ENCODE assay signal across 10 cellular contexts in genomic region chr6:85459224-85459901, GRCh38. TPM values are rescaled to one million over a fixed set of nuclear protein-coding genes. Genes with fewer than 3 reads are reported as not detected.
A peak's percentile ranks its signal among the peaks of the same experiment; 100 is the strongest.
DNase-seq lines count a peak whose midpoint lies in the region; ATAC-seq lines count a peak whose summit lies in the region.
"Had no signal": no experiment of that assay in that cellular context is flagged by ENCODE, and none has a peak within 500 bp of the region (broad histone marks: within the 10 kb centered on the region; RNA-seq: fewer than 3 reads in every experiment).

No MANE protein-coding gene starts in this region.

- H3K27me3 Mint-ChIP-seq in T-helper 1 cell treated with Interleukin-12 subunit alpha and Interleukin-12 subunit beta and Interleukin-4 antibody, amounts not matched to agents 30 μg/mL and 1 μg/mL, for 36 hours (ENCODE audit: low read depth) = peaks cover 5% of the 10 kb centered on the region
- H3K27me3 Mint-ChIP-seq in activated T-helper 17 cell treated with anti-CD3 and anti-CD28 coated beads, Interleukin-2, amount 50 U/mL, for 72 hours = peaks cover 19% of the 10 kb centered on the region
- no peaks in the 10 kb centered on the region for H3K27me3 Mint-ChIP-seq in stimulated activated naive CD8-positive, alpha-beta T cell treated with anti-CD3 and anti-CD28 coated beads, Interleukin-15, amount 100 ng/mL, for 72 hours

- peaks cover 77% of the 10 kb centered on the region for H3K4me1 Mint-ChIP-seq in T-helper 1 cell treated with Interleukin-12 subunit alpha and Interleukin-12 subunit beta and Interleukin-4 antibody, amounts not matched to agents 30 μg/mL and 1 μg/mL, for 36 hours (ENCODE audit: low read depth)
- peaks cover 23% of the 10 kb centered on the region for H3K4me1 Mint-ChIP-seq in activated T-helper 17 cell treated with anti-CD3 and anti-CD28 coated beads, Interleukin-2, amount 50 U/mL, for 72 hours
- H3K4me1 Mint-ChIP-seq in stimulated activated naive CD8-positive, alpha-beta T cell treated with anti-CD3 and anti-CD28 coated beads, Interleukin-15, amount 100 ng/mL, for 72 hours = peaks cover 97% of the 10 kb centered on the region

- peak overlapping the region; percentile 75 for H3K27ac Mint-ChIP-seq in T-helper 1 cell treated with Interleukin-12 subunit alpha and Interleukin-12 subunit beta and Interleukin-4 antibody, amounts not matched to agents 30 μg/mL and 1 μg/mL, for 36 hours
- no peak overlapping the region for H3K27ac Mint-ChIP-seq in activated T-helper 17 cell treated with anti-CD3 and anti-CD28 coated beads, Interleukin-2, amount 50 U/mL, for 72 hours
- H3K27ac Mint-ChIP-seq in stimulated activated naive CD8-positive, alpha-beta T cell treated with anti-CD3 and anti-CD28 coated beads, Interleukin-15, amount 100 ng/mL, for 72 hours = peak overlapping the region; percentile 74 to 86
- H3K27ac Mint-ChIP-seq: activated naive CD4-positive, alpha-beta T cell treated with anti-CD3 and anti-CD28 coated beads, Interleukin-2, amount 10 ng/mL, durations not matched to agents 7 days and 5 days had no signal

- DNase-seq in T-helper 1 cell = no peak
- DNase-seq in foreskin melanocyte = peak; percentile 62
- no peak for DNase-seq in stimulated activated naive CD8-positive, alpha-beta T cell treated with anti-CD3 and anti-CD28 coated beads, Interleukin-15, amount 100 ng/mL, for 72 hours
- no peak for DNase-seq in NCI-H1092 treated with DMSO at 0.1 percent for 48 hours (lab: John Stamatoyannopoulos, UW)
- no peak for DNase-seq in HT-29 (ENCODE audit: low spot score)
- DNase-seq: activated naive CD4-positive, alpha-beta T cell treated with anti-CD3 and anti-CD28 coated beads, Interleukin-2, amount 10 ng/mL, durations not matched to agents 7 days and 5 days; upper lobe of left lung had no signal

- peaks cover 8% of the 10 kb centered on the region for H3K36me3 Mint-ChIP-seq in T-helper 1 cell treated with Interleukin-12 subunit alpha and Interleukin-12 subunit beta and Interleukin-4 antibody, amounts not matched to agents 30 μg/mL and 1 μg/mL, for 36 hours (ENCODE audit: low read depth)
- no peaks in the 10 kb centered on the region for H3K36me3 Mint-ChIP-seq in activated T-helper 17 cell treated with anti-CD3 and anti-CD28 coated beads, Interleukin-2, amount 50 U/mL, for 72 hours (ENCODE audit: low read depth)
- H3K36me3 Mint-ChIP-seq: activated naive CD4-positive, alpha-beta T cell treated with anti-CD3 and anti-CD28 coated beads, Interleukin-2, amount 10 ng/mL, durations not matched to agents 7 days and 5 days had no signal

- no peak for ATAC-seq in activated T-helper 17 cell treated with anti-CD3 and anti-CD28 coated beads, Interleukin-2, amount 50 U/mL, for 72 hours (replicated peaks)
- ATAC-seq in stimulated activated naive CD8-positive, alpha-beta T cell treated with anti-CD3 and anti-CD28 coated beads, Interleukin-15, amount 100 ng/mL, for 72 hours = no peak
- no peak for ATAC-seq in HG02870 (IDR thresholded peaks at IDR 0.05; ENCODE audit: unreplicated experiment)

- peak overlapping the region; percentile 5 for H3K4me3 Mint-ChIP-seq in T-helper 1 cell treated with Interleukin-12 subunit alpha and Interleukin-12 subunit beta and Interleukin-4 antibody, amounts not matched to agents 30 μg/mL and 1 μg/mL, for 36 hours
- peak overlapping the region; percentile 26 for H3K4me3 Mint-ChIP-seq in activated T-helper 17 cell treated with anti-CD3 and anti-CD28 coated beads, Interleukin-2, amount 50 U/mL, for 72 hours
- H3K4me3 Mint-ChIP-seq in stimulated activated naive CD8-positive, alpha-beta T cell treated with anti-CD3 and anti-CD28 coated beads, Interleukin-15, amount 100 ng/mL, for 72 hours = peak overlapping the region; percentile 44 to 75
- H3K4me3 Mint-ChIP-seq: activated naive CD4-positive, alpha-beta T cell treated with anti-CD3 and anti-CD28 coated beads, Interleukin-2, amount 10 ng/mL, durations not matched to agents 7 days and 5 days had no signal

- H3K9me3 Mint-ChIP-seq in T-helper 1 cell treated with Interleukin-12 subunit alpha and Interleukin-12 subunit beta and Interleukin-4 antibody, amounts not matched to agents 30 μg/mL and 1 μg/mL, for 36 hours = no peaks in the 10 kb centered on the region
- no peaks in the 10 kb centered on the region for H3K9me3 Mint-ChIP-seq in activated T-helper 17 cell treated with anti-CD3 and anti-CD28 coated beads, Interleukin-2, amount 50 U/mL, for 72 hours
- no peaks in the 10 kb centered on the region for H3K9me3 Mint-ChIP-seq in stimulated activated naive CD8-positive, alpha-beta T cell treated with anti-CD3 and anti-CD28 coated beads, Interleukin-15, amount 100 ng/mL, for 72 hours
- H3K9me3 Mint-ChIP-seq: activated naive CD4-positive, alpha-beta T cell treated with anti-CD3 and anti-CD28 coated beads, Interleukin-2, amount 10 ng/mL, durations not matched to agents 7 days and 5 days had no signal

RNA-seq across cellular contexts. Expression of gene NT5E, which starts 9.5 kb away (rescaled TPM):
- total RNA-seq in activated T-helper 17 cell treated with anti-CD3 and anti-CD28 coated beads, Interleukin-2, amount 50 U/mL, for 72 hours = 10 to 100 TPM in 1 of 2 donors, 1 to 10 TPM in 1; 1.2 to 10.5 TPM
- total RNA-seq in HT-29 (2014; rRNA removed; shearing (Covaris generic)) = 57.4 and 74.7 TPM in 2 replicates

Comparison
In these comparisons a context has a peak if more than half of its experiments do, and no peak if none do; other contexts are left out.
1. H3K4me3 Mint-ChIP-seq: peak in every context shown above with its lines; median percentile 60 in stimulated activated naive CD8-positive, alpha-beta T cell treated with anti-CD3 and anti-CD28 coated beads, Interleukin-15, amount 100 ng/mL, for 72 hours; 26 in activated T-helper 17 cell treated with anti-CD3 and anti-CD28 coated beads, Interleukin-2, amount 50 U/mL, for 72 hours; 5 in T-helper 1 cell treated with Interleukin-12 subunit alpha and Interleukin-12 subunit beta and Interleukin-4 antibody, amounts not matched to agents 30 μg/mL and 1 μg/mL, for 36 hours.